27 cellular contexts compared by ENCODE assay signal in the genomic region with DNA sequence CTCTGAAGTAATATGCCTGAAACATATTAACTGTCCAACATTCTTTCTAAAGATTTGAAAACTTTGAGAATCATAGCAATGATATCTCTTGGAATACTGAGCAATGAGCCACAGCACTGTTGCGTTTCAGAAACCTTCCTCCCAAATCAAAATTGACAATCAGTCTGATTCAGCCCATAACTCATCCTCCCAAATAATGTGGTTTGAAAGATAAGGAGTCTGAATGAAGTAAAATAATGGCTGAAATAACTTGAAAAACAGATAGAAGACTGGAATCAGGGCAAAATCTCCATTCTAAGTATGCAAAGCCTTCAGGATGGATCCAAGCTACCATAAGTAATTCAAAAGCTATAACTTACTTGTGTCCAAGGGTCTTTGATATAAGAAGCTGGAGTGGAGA.
"Had no signal": no experiment of that assay in that cellular context is flagged by ENCODE, and none has a peak within 500 bp of the region (broad histone marks: within the 10 kb centered on the region; RNA-seq: fewer than 3 reads in every experiment).

No MANE protein-coding gene starts in this region.

- H3K9me3 ChIP-seq: body of pancreas, SJCRH30 had no signal

- H3K27me3 ChIP-seq: body of pancreas, SJCRH30 had no signal

- H3K4me1 ChIP-seq: body of pancreas, SJCRH30 had no signal

- DNase-seq: activated CD4-positive, alpha-beta T cell treated with anti-CD3 and anti-CD28 coated beads for 48 hours; activated CD4-positive, alpha-beta T cell treated with anti-CD3 and anti-CD28 coated beads, Interleukin-2, amount 50 U/mL, for 48 hours; activated CD4-positive, CD25-positive, alpha-beta regulatory T cell treated with anti-CD3 and anti-CD28 coated beads, Interleukin-2, amount 50 U/mL, for 72 hours; activated CD8-positive, alpha-beta memory T cell treated with anti-CD3 and anti-CD28 coated beads, Interleukin-2, amount 10 ng/mL, durations not matched to agents 7 days and 5 days; activated effector memory CD4-positive, alpha-beta T cell treated with anti-CD3 and anti-CD28 coated beads, Interleukin-2, amount 50 U/mL, for 16 hours; activated naive CD4-positive, alpha-beta T cell treated with Interleukin-2 at 50 U/mL for 16 hours; activated T-cell treated with anti-CD3 and anti-CD28 coated beads, Interleukin-2, amount 50 U/mL, for 4 hours; aorta; body of pancreas; central memory CD4-positive, alpha-beta T cell; Kasumi-1; KBM-7; NCI-H1048; NCI-H1930; NCI-H2171; NCI-H345; NCI-H510A; NCI-H526 treated with DMSO at 0.1 percent for 48 hours; NCI-H82; Right ventricle myocardium superior; SJCRH30; T-helper 17 cell; T-helper 9 cell had no signal

- H3K36me3 Mint-ChIP-seq: activated CD8-positive, alpha-beta memory T cell treated with anti-CD3 and anti-CD28 coated beads, Interleukin-2, amount 10 ng/mL, durations not matched to agents 7 days and 5 days; activated naive CD8-positive, alpha-beta T cell; WTC11 had no signal

- H3K27ac Mint-ChIP-seq: activated CD8-positive, alpha-beta memory T cell treated with anti-CD3 and anti-CD28 coated beads, Interleukin-2, amount 10 ng/mL, durations not matched to agents 7 days and 5 days; activated naive CD8-positive, alpha-beta T cell; T-helper 17 cell; WTC11 had no signal

- H3K27ac ChIP-seq: body of pancreas, RWPE1, SJCRH30 had no signal

- H3K4me1 Mint-ChIP-seq: activated CD8-positive, alpha-beta memory T cell treated with anti-CD3 and anti-CD28 coated beads, Interleukin-2, amount 10 ng/mL, durations not matched to agents 7 days and 5 days; T-helper 17 cell had no signal

- ATAC-seq: activated CD8-positive, alpha-beta memory T cell treated with anti-CD3 and anti-CD28 coated beads, Interleukin-2, amount 10 ng/mL, durations not matched to agents 7 days and 5 days; activated T-cell treated with anti-CD3 and anti-CD28 coated beads, Interleukin-2, amount 50 U/mL, for 4 hours; body of pancreas; Panc1; T-helper 17 cell; WTC11 had no signal

- H3K36me3 ChIP-seq: SJCRH30 had no signal

- H3K9me3 Mint-ChIP-seq: activated T-cell treated with anti-CD3 and anti-CD28 coated beads, Interleukin-2, amount 50 U/mL, for 4 hours; WTC11 had no signal

- H3K27me3 Mint-ChIP-seq: activated CD8-positive, alpha-beta memory T cell treated with anti-CD3 and anti-CD28 coated beads, Interleukin-2, amount 10 ng/mL, durations not matched to agents 7 days and 5 days; activated naive CD8-positive, alpha-beta T cell; T-helper 17 cell had no signal

- H3K4me3 Mint-ChIP-seq: activated CD8-positive, alpha-beta memory T cell treated with anti-CD3 and anti-CD28 coated beads, Interleukin-2, amount 10 ng/mL, durations not matched to agents 7 days and 5 days; activated naive CD8-positive, alpha-beta T cell; activated T-cell treated with anti-CD3 and anti-CD28 coated beads, Interleukin-2, amount 50 U/mL, for 4 hours; T-helper 17 cell; WTC11 had no signal

- H3K4me3 ChIP-seq: body of pancreas, SJCRH30 had no signal
